ENCODE assay signal across 9 cellular contexts in the genomic region with DNA sequence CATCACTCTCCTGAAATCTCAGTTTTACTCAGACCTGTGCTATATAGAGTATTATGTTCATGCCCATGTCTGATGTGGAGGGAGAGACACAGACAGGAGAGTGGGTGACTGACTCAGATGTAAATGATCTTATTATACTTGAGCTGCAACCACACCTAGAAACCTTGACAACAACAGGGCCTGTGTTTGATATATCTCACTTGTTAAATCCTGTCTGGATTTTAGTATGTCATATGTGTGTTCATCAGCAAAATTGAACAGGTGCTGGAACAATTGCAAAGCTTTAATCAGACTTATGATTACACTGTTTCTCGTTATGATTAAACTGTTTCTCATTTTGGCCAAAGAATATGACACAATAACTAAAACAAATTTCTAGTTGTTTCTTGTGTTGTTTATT. TPM values are rescaled to one million over a fixed set of nuclear protein-coding genes. Genes with fewer than 3 reads are reported as not detected.
DNase-seq lines count a peak whose midpoint lies in the region; ATAC-seq, FAIRE-seq and TF ChIP-seq lines count a peak whose summit lies in the region.
"Had no signal": no experiment of that assay in that cellular context is flagged by ENCODE, and none has a peak within 500 bp of the region (broad histone marks: within the 10 kb centered on the region; RNA-seq: fewer than 3 reads in every experiment).

No MANE protein-coding gene starts in this region.

- intact Hi-C loops in HepG2 (cut with micrococcal nuclease; ENCODE audit: unreplicated experiment) = no loop called here

- 0 out of 2 replicates have a peak overlapping the region, but pooled peaks have one; percentile 28 for H3K9ac ChIP-seq in HepG2 (ENCODE audit: insufficient read depth, low read depth, low read length)

- in situ Hi-C loops in HepG2 (cut with HindIII; ENCODE audit: extremely low pct_ligation_motif_present, low pct_unique_long_range_greater_than_20kb) = no loop called here

- no peaks in the 10 kb centered on the region for H3K27me3 ChIP-seq in HepG2 (ENCODE audit: control insufficient read depth in 1 of 2, insufficient read depth in 2 of 2, low read length in 2 of 2)
- H3K27me3 ChIP-seq: heart right ventricle had no signal

- no peak overlapping the region for H3K4me3 ChIP-seq in HepG2 (replicated peaks in 1 of 3; ENCODE audit: insufficient read depth in 1 of 3, low read depth in 2 of 3, low read length in 3 of 3)
- H3K4me3 ChIP-seq: heart right ventricle had no signal

- CTCF ChIA-PET in HepG2 (lab: Yijun Ruan, JAX; ENCODE audit: low intra/inter-chr PET ratio, low total read pairs) = no interaction called here

- POLR2A ChIA-PET in HepG2 (lab: Yijun Ruan, JAX) = no interaction called here

- H3K27ac Mint-ChIP-seq in activated T-helper 17 cell treated with anti-CD3 and anti-CD28 coated beads, Interleukin-2, amount 50 U/mL, for 72 hours = peak overlapping the region; percentile 94

- H3K27ac ChIP-seq in HepG2 (ENCODE audit: extremely low read length, insufficient read depth, low read length) = no peak overlapping the region
- H3K27ac ChIP-seq: heart right ventricle had no signal

- no peak for TF ChIP-seq RAD21 in HepG2 (CRISPR knock-in tag; IDR thresholded peaks at IDR 0.05)

- H3K36me3 Mint-ChIP-seq in activated T-helper 17 cell treated with anti-CD3 and anti-CD28 coated beads, Interleukin-2, amount 50 U/mL, for 72 hours (ENCODE audit: low read depth) = peaks cover 8% of the 10 kb centered on the region

- peaks cover 66% of the 10 kb centered on the region for H3K4me1 ChIP-seq in HepG2 (ENCODE audit: insufficient read depth, low read length)

- TF ChIP-seq EP300 in HepG2 (IDR thresholded peaks at IDR 0.05; ENCODE audit: low read depth in 2 of 2, low read length in 2 of 2) (no peak), HepG2 (CRISPR knock-in tag; IDR thresholded peaks at IDR 0.05; ENCODE audit: borderline replicate concordance) (no peak)

- TF ChIP-seq CTCF in HepG2 (CRISPR knock-in tag; IDR thresholded peaks at IDR 0.05) = no peak

- no peak overlapping the region for H2AFZ ChIP-seq in HepG2 (ENCODE audit: low read length)

- H3K9me3 ChIP-seq in HepG2 (ENCODE audit: low read length) = no peaks in the 10 kb centered on the region
- H3K9me3 ChIP-seq: heart right ventricle had no signal

- no TSS peak for BruUV-seq in HepG2 (replicated peaks; lab: Mats Ljungman, UMichigan)

- 97% methylated on average over 1 of the region's 1 CpG for WGBS in HepG2 (ENCODE audit: low lambda C conversion rate)

- H3K36me3 ChIP-seq in HepG2 (replicated peaks in 1 of 2; ENCODE audit: control insufficient read depth in 1 of 2, insufficient read depth in 2 of 2, low read length in 2 of 2) = 0 out of 5 replicates have a peak, but pooled peaks cover 0 to 11% of the 10 kb centered on the region in 2 experiments
- H3K36me3 ChIP-seq: heart right ventricle had no signal

- H3K4me1 Mint-ChIP-seq in activated T-helper 17 cell treated with anti-CD3 and anti-CD28 coated beads, Interleukin-2, amount 50 U/mL, for 72 hours = peaks cover 15% of the 10 kb centered on the region

- no peak for TF ChIP-seq POLR2A in HepG2 (IDR thresholded peaks at IDR 0.05; ENCODE audit: insufficient read depth in 1 of 2, low read depth in 2 of 2, low read length in 2 of 2)

- H4K20me1 ChIP-seq in HepG2 (ENCODE audit: insufficient read depth, low read length) = no peaks in the 10 kb centered on the region; the same call in 1 of the 2 replicates

- FAIRE-seq in HepG2 (lab: Jason Lieb, UNC) = no peak

- peak; percentile 99 for ATAC-seq in activated T-helper 17 cell treated with anti-CD3 and anti-CD28 coated beads, Interleukin-2, amount 50 U/mL, for 72 hours (replicated peaks)
- no peak for ATAC-seq in HepG2
- ATAC-seq in HG02678 (IDR thresholded peaks at IDR 0.05; ENCODE audit: unreplicated experiment) = no peak
- no peak for ATAC-seq in HG02623 (IDR thresholded peaks at IDR 0.05; ENCODE audit: unreplicated experiment)
- ATAC-seq in GM19351 (IDR thresholded peaks at IDR 0.05; ENCODE audit: unreplicated experiment) = no peak
- no peak for ATAC-seq in GM21381 (IDR thresholded peaks at IDR 0.05; ENCODE audit: unreplicated experiment)

- DNase-seq in EH (ENCODE audit: low read depth) (peak; percentile 37), HT-29 (ENCODE audit: low spot score) (peak; percentile 55), HepG2 (ENCODE audit: low spot score) (no peak)
- DNase-seq: heart right ventricle had no signal

- H3K79me2 ChIP-seq in HepG2 (ENCODE audit: insufficient read depth, low read length) = peaks cover 89% of the 10 kb centered on the region

- H3K4me2 ChIP-seq in HepG2 (ENCODE audit: low read depth, low read length) = no peak overlapping the region

- H3K4me3 Mint-ChIP-seq in activated T-helper 17 cell treated with anti-CD3 and anti-CD28 coated beads, Interleukin-2, amount 50 U/mL, for 72 hours = peak overlapping the region; percentile 54

- H3K9me3 Mint-ChIP-seq in activated T-helper 17 cell treated with anti-CD3 and anti-CD28 coated beads, Interleukin-2, amount 50 U/mL, for 72 hours = no peaks in the 10 kb centered on the region

- no peaks in the 10 kb centered on the region for H3K27me3 Mint-ChIP-seq in activated T-helper 17 cell treated with anti-CD3 and anti-CD28 coated beads, Interleukin-2, amount 50 U/mL, for 72 hours

TF ChIP-seq in HepG2, 621 proteins besides CTCF, POLR2A, EP300 and RAD21 (continues in another document):
- TF ChIP-seq NRL (CRISPR knock-in tag; IDR thresholded peaks at IDR 0.05; ENCODE audit: borderline replicate concordance) (no peak), ZNF446 (CRISPR knock-in tag; IDR thresholded peaks at IDR 0.05) (no peak), YEATS4 (CRISPR knock-in tag; IDR thresholded peaks at IDR 0.05; ENCODE audit: borderline replicate concordance) (no peak), ZNF530 (CRISPR knock-in tag; IDR thresholded peaks at IDR 0.05; ENCODE audit: low read depth) (no peak), BRCA1 (CRISPR knock-in tag; IDR thresholded peaks at IDR 0.05) (no peak)
- TF ChIP-seq, protein P1, sequence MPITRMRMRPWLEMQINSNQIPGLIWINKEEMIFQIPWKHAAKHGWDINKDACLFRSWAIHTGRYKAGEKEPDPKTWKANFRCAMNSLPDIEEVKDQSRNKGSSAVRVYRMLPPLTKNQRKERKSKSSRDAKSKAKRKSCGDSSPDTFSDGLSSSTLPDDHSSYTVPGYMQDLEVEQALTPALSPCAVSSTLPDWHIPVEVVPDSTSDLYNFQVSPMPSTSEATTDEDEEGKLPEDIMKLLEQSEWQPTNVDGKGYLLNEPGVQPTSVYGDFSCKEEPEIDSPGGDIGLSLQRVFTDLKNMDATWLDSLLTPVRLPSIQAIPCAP (CRISPR knock-in tag; IDR thresholded peaks at IDR 0.05; ENCODE audit: low read depth) = no peak
- TF ChIP-seq, protein P2, sequence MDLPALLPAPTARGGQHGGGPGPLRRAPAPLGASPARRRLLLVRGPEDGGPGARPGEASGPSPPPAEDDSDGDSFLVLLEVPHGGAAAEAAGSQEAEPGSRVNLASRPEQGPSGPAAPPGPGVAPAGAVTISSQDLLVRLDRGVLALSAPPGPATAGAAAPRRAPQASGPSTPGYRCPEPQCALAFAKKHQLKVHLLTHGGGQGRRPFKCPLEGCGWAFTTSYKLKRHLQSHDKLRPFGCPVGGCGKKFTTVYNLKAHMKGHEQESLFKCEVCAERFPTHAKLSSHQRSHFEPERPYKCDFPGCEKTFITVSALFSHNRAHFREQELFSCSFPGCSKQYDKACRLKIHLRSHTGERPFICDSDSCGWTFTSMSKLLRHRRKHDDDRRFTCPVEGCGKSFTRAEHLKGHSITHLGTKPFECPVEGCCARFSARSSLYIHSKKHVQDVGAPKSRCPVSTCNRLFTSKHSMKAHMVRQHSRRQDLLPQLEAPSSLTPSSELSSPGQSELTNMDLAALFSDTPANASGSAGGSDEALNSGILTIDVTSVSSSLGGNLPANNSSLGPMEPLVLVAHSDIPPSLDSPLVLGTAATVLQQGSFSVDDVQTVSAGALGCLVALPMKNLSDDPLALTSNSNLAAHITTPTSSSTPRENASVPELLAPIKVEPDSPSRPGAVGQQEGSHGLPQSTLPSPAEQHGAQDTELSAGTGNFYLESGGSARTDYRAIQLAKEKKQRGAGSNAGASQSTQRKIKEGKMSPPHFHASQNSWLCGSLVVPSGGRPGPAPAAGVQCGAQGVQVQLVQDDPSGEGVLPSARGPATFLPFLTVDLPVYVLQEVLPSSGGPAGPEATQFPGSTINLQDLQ (CRISPR knock-in tag; IDR thresholded peaks at IDR 0.05) = no peak

RNA-seq across cellular contexts. Expression of gene DIP2B, which starts 37.7 kb away (rescaled TPM):
- 18.3 and 21.4 TPM in 2 replicates for total RNA-seq in HT-29 (2014; rRNA removed; shearing (Covaris generic))
- total RNA-seq in activated T-helper 17 cell treated with anti-CD3 and anti-CD28 coated beads, Interleukin-2, amount 50 U/mL, for 72 hours = 10 to 100 TPM; 18.6 to 20.1 TPM
- 35.8 and 52.4 TPM in 2 replicates for total RNA-seq in HepG2 (2016; rRNA removed; fragmentation: Illumina TruSeq; extraction: Trizol)
- 7.9 and 8.0 TPM in 2 replicates for total RNA-seq in HepG2 (2016; cell fraction: cytosol; rRNA removed; fragmentation: Illumina TruSeq; extraction: Trizol; ENCODE audit: low read depth)
- total RNA-seq in HepG2 (2016; cell fraction: insoluble cytoplasmic fraction; rRNA removed; fragmentation: Illumina TruSeq; extraction: Trizol) = 36.4 and 48.2 TPM in 2 replicates
- total RNA-seq in HepG2 (2016; cell fraction: membrane; rRNA removed; fragmentation: Illumina TruSeq; extraction: Trizol) = 13.9 and 15.2 TPM in 2 replicates
- 36.6 and 40.2 TPM in 2 replicates for total RNA-seq in HepG2 (2016; cell fraction: nucleus; rRNA removed; fragmentation: Illumina TruSeq; extraction: Trizol)
- 28.6 and 32.1 TPM in 2 replicates for polyA plus RNA-seq in HepG2 (2011; rRNA removed)
- 23.1 and 27.1 TPM in 2 replicates for polyA plus RNA-seq in HepG2 (2011; cell fraction: cytosol; rRNA removed)
- 29.8 and 33.8 TPM in 2 replicates for polyA plus RNA-seq in HepG2 (2011; cell fraction: nucleus; rRNA removed)
- 19.5 and 22.8 TPM in 2 replicates for polyA plus RNA-seq in HepG2 (2012)
- polyA plus RNA-seq in HepG2 (2016; cell fraction: cytosol; fragmentation: Illumina TruSeq; extraction: Trizol; ENCODE audit: low read depth) = 0.80 and 0.85 TPM in 2 replicates
- 29.6 and 31.2 TPM in 2 replicates for polyA plus RNA-seq in HepG2 (2016; cell fraction: insoluble cytoplasmic fraction; fragmentation: Illumina TruSeq; extraction: Trizol; ENCODE audit: low read depth)
- polyA plus RNA-seq in HepG2 (2016; cell fraction: membrane; fragmentation: Illumina TruSeq; extraction: Trizol; ENCODE audit: low read depth) = 2.8 and 3.7 TPM in 2 replicates
- 29.3 and 32.4 TPM in 2 replicates for polyA plus RNA-seq in HepG2 (2016; cell fraction: nucleus; fragmentation: Illumina TruSeq; extraction: Trizol; ENCODE audit: insufficient read depth, low read depth)
- polyA minus RNA-seq in HepG2 (2011; rRNA and poly(A)+ RNA removed; ENCODE audit: low replicate concordance) = 63.8 and 156 TPM in 2 replicates
- polyA minus RNA-seq in HepG2 (2011; cell fraction: cytosol; rRNA and poly(A)+ RNA removed) = 51.0 and 54.1 TPM in 2 replicates
- polyA minus RNA-seq in HepG2 (2011; cell fraction: nucleus; rRNA and poly(A)+ RNA removed) = 58.8 and 79.2 TPM in 2 replicates
